Comparison of ENCODE assay signal across 24 cellular contexts in genomic region chr4:8391071-8391470, GRCh38. TPM values are rescaled to one million over a fixed set of nuclear protein-coding genes. Genes with fewer than 3 reads are reported as not detected.
A peak's percentile ranks its signal among the peaks of the same experiment; 100 is the strongest.
DNase-seq lines count a peak whose midpoint lies in the region; ATAC-seq and TF ChIP-seq lines count a peak whose summit lies in the region.
"Had no signal": no experiment of that assay in that cellular context is flagged by ENCODE, and none has a peak within 500 bp of the region (broad histone marks: within the 10 kb centered on the region; RNA-seq: fewer than 3 reads in every experiment).

No MANE protein-coding gene starts in this region.

- BruUV-seq in PC-9 (replicated peaks; lab: Mats Ljungman, UMichigan) = no TSS peak

- no peak overlapping the region for H3K27ac ChIP-seq in PC-9
- peak overlapping the region in 3 of 4 donors; percentile 77 to 85 (median 82) for H3K27ac ChIP-seq in gastroesophageal sphincter
- no peak overlapping the region for H3K27ac ChIP-seq in spleen
- no peak overlapping the region for H3K27ac ChIP-seq in hepatocyte
- H3K27ac ChIP-seq: C4-2B, cardiac muscle cell, prostate gland, testis had no signal

- H3K4me2 ChIP-seq in PC-9 = 0 out of 2 replicates have a peak overlapping the region, but pooled peaks have one; percentile 36
- peak overlapping the region; percentile 38 for H3K4me2 ChIP-seq in skeletal muscle satellite cell (ENCODE audit: low read length)
- H3K4me2 ChIP-seq in hepatocyte = no peak overlapping the region

- TF ChIP-seq CTCF in GM12864 (IDR thresholded peaks at IDR 0.05; ENCODE audit: low read depth, low read length, missing control alignments) (no peak), PC-9 (conservative IDR thresholded peaks at IDR 0.05) (no peak), gastroesophageal sphincter (IDR thresholded peaks at IDR 0.05) (no peak), spleen (IDR thresholded peaks at IDR 0.05 in 8 of 11, conservative IDR thresholded peaks at IDR 0.05 in 3 of 11) (no peak), hepatocyte (IDR thresholded peaks at IDR 0.05; ENCODE audit: poor library complexity) (no peak)

- TF ChIP-seq EP300 in gastroesophageal sphincter (IDR thresholded peaks at IDR 0.05) = no peak

- H3K4me1 Mint-ChIP-seq in activated CD4-positive, alpha-beta memory T cell treated with anti-CD3 and anti-CD28 coated beads, Interleukin-2, amount 10 ng/mL, durations not matched to agents 7 days and 5 days = peaks cover 25% of the 10 kb centered on the region

- no peak overlapping the region for H3K27ac Mint-ChIP-seq in activated CD4-positive, alpha-beta memory T cell treated with anti-CD3 and anti-CD28 coated beads, Interleukin-2, amount 10 ng/mL, durations not matched to agents 7 days and 5 days
- H3K27ac Mint-ChIP-seq: activated CD8-positive, alpha-beta memory T cell treated with anti-CD3 and anti-CD28 coated beads, Interleukin-2, amount 10 ng/mL, durations not matched to agents 7 days and 5 days; activated naive CD4-positive, alpha-beta T cell treated with anti-CD3 and anti-CD28 coated beads for 36 hours; T-helper 1 cell treated with Interleukin-12 subunit alpha and Interleukin-12 subunit beta and Interleukin-4 antibody, amounts not matched to agents 30 μg/mL and 1 μg/mL, for 36 hours had no signal

- no peak overlapping the region for H3K9ac ChIP-seq in skeletal muscle satellite cell (ENCODE audit: low read depth, low read length)

- CTCF ChIA-PET in PC-9 (lab: Charles Lee) = no interaction called here
- CTCF ChIA-PET in activated CD4-positive, alpha-beta memory T cell treated with anti-CD3 and anti-CD28 coated beads, Interleukin-2, amount 10 ng/mL, durations not matched to agents 7 days and 5 days (lab: Charles Lee) = interaction anchor here (2.4 kb wide), 1 partner anchor 12 kb away, joined by 8 read pairs; no protein-coding TSS in a partner anchor

- H3K27me3 ChIP-seq in PC-9 (ENCODE audit: insufficient read depth, low read depth) (no peaks in the 10 kb centered on the region), gastroesophageal sphincter (no peaks in the 10 kb centered on the region), skeletal muscle satellite cell (ENCODE audit: control insufficient read depth, insufficient read depth, low read length) (no peaks in the 10 kb centered on the region), spleen (replicated peaks in 1 of 7) (no peaks in the 10 kb centered on the region), hepatocyte (no peaks in the 10 kb centered on the region)
- H3K27me3 ChIP-seq: cardiac muscle cell, testis had no signal

- peaks cover 12% of the 10 kb centered on the region; the same call in 1 of the 2 replicates for H3F3A ChIP-seq in PC-9 (ENCODE audit: insufficient read depth, low read depth)

- POLR2A ChIA-PET in PC-9 (lab: Charles Lee; ENCODE audit: unreplicated experiment) = no interaction called here
- POLR2A ChIA-PET in activated CD4-positive, alpha-beta memory T cell treated with anti-CD3 and anti-CD28 coated beads, Interleukin-2, amount 10 ng/mL, durations not matched to agents 7 days and 5 days (lab: Charles Lee) = no interaction called here

- no peak for ATAC-seq in gastroesophageal sphincter
- ATAC-seq: activated CD8-positive, alpha-beta memory T cell treated with anti-CD3 and anti-CD28 coated beads, Interleukin-2, amount 10 ng/mL, durations not matched to agents 7 days and 5 days had no signal

- 70 to 84% methylated on average over 7 of the region's 7 CpGs for whole genome bisulfite sequencing in gastroesophageal sphincter (ENCODE audit: low coverage in 1 of 2), 2 donors
- WGBS in spleen, 5 donors = 83 to 92% (median 88%) methylated on average over 7 of the region's 7 CpGs
- WGBS in hepatocyte (ENCODE audit: low lambda C conversion rate, missing lambda C conversion rate) = 90% methylated on average over 7 of the region's 7 CpGs

- H3K4me3 ChIP-seq in GM12864 (ENCODE audit: low read depth, low read length) (no peak overlapping the region), PC-9 (no peak overlapping the region), gastroesophageal sphincter (no peak overlapping the region), skeletal muscle satellite cell (ENCODE audit: low read length) (no peak overlapping the region), spleen (no peak overlapping the region), hepatocyte (no peak overlapping the region)
- H3K4me3 ChIP-seq: cardiac muscle cell, mucosa of descending colon, prostate gland, smooth muscle cell, testis had no signal

- peaks cover 46% of the 10 kb centered on the region for H3K4me1 ChIP-seq in PC-9 (replicated peaks; ENCODE audit: insufficient read depth)
- peaks cover 0 to 56% (median 35%) of the 10 kb centered on the region in 3 donors for H3K4me1 ChIP-seq in gastroesophageal sphincter
- peaks cover 46% of the 10 kb centered on the region for H3K4me1 ChIP-seq in skeletal muscle satellite cell (ENCODE audit: control insufficient read depth, insufficient read depth, low read length)
- H3K4me1 ChIP-seq in spleen = peaks cover 0 to 7% (median 0%) of the 10 kb centered on the region in 6 donors
- peaks cover 8% of the 10 kb centered on the region for H3K4me1 ChIP-seq in hepatocyte (ENCODE audit: insufficient read depth)

- intact Hi-C loops in PC-9 (cut with micrococcal nuclease; ENCODE audit: unreplicated experiment) (no loop called here), spleen (cut with DNase I; ENCODE audit: low total_unique reads) (no loop called here)

- DNase-seq in GM12864 (ENCODE audit: low read depth) (peak; percentile 21), PC-9 (no peak), spleen (no peak), hepatocyte (ENCODE audit: low spot score) (no peak)
- no peak for DNase-seq in activated CD4-positive, CD25-positive, alpha-beta regulatory T cell treated with anti-CD3 and anti-CD28 coated beads, Interleukin-2, amount 50 U/mL, for 72 hours
- DNase-seq in activated CD4-positive, alpha-beta memory T cell treated with anti-CD3 and anti-CD28 coated beads, Interleukin-2, amount 10 ng/mL, durations not matched to agents 7 days and 5 days = no peak
- DNase-seq: ACHN; activated CD4-positive, alpha-beta T cell treated with anti-CD3 and anti-CD28 coated beads for 48 hours; activated CD8-positive, alpha-beta memory T cell treated with anti-CD3 and anti-CD28 coated beads, Interleukin-2, amount 10 ng/mL, durations not matched to agents 7 days and 5 days; activated naive CD4-positive, alpha-beta T cell treated with anti-CD3 and anti-CD28 coated beads for 36 hours; activated T-cell treated with anti-CD3 and anti-CD28 coated beads, Interleukin-2, amount 50 U/mL, for 72 hours; HCEC 1CT; islet precursor cell; mucosa of descending colon; NCI-H2081; NCI-H226; testis had no signal

- H4K20me1 ChIP-seq in PC-9 (ENCODE audit: insufficient read depth) (no peaks in the 10 kb centered on the region), hepatocyte (ENCODE audit: insufficient read depth, poor library complexity, severe bottlenecking) (no peaks in the 10 kb centered on the region)

- H3K27me3 Mint-ChIP-seq in activated CD4-positive, alpha-beta memory T cell treated with anti-CD3 and anti-CD28 coated beads, Interleukin-2, amount 10 ng/mL, durations not matched to agents 7 days and 5 days = no peaks in the 10 kb centered on the region
- H3K27me3 Mint-ChIP-seq: activated CD8-positive, alpha-beta memory T cell treated with anti-CD3 and anti-CD28 coated beads, Interleukin-2, amount 10 ng/mL, durations not matched to agents 7 days and 5 days had no signal

- no peak for TF ChIP-seq POLR2A in gastroesophageal sphincter (IDR thresholded peaks at IDR 0.05)
- no peak for TF ChIP-seq POLR2A in spleen (IDR thresholded peaks at IDR 0.05)

- H3K79me2 ChIP-seq in PC-9 (ENCODE audit: low read depth) (no peaks in the 10 kb centered on the region), hepatocyte (no peaks in the 10 kb centered on the region)

- H3K9me3 Mint-ChIP-seq in activated CD4-positive, alpha-beta memory T cell treated with anti-CD3 and anti-CD28 coated beads, Interleukin-2, amount 10 ng/mL, durations not matched to agents 7 days and 5 days = no peaks in the 10 kb centered on the region
- H3K9me3 Mint-ChIP-seq: activated naive CD4-positive, alpha-beta T cell treated with anti-CD3 and anti-CD28 coated beads for 36 hours; activated T-cell treated with anti-CD3 and anti-CD28 coated beads, Interleukin-2, amount 50 U/mL, for 72 hours; T-helper 1 cell treated with Interleukin-12 subunit alpha and Interleukin-12 subunit beta and Interleukin-4 antibody, amounts not matched to agents 30 μg/mL and 1 μg/mL, for 36 hours had no signal

- H3K9me2 ChIP-seq in PC-9 (ENCODE audit: insufficient read depth) (no peaks in the 10 kb centered on the region), hepatocyte (replicated peaks; ENCODE audit: insufficient read depth) (no peaks in the 10 kb centered on the region)

- no peaks in the 10 kb centered on the region for H3K36me3 Mint-ChIP-seq in activated CD4-positive, alpha-beta memory T cell treated with anti-CD3 and anti-CD28 coated beads, Interleukin-2, amount 10 ng/mL, durations not matched to agents 7 days and 5 days (ENCODE audit: low read depth)

- H3K36me3 ChIP-seq in PC-9 (ENCODE audit: low read depth) = no peaks in the 10 kb centered on the region
- H3K36me3 ChIP-seq in gastroesophageal sphincter = peaks cover 0 to 58% of the 10 kb centered on the region in 2 donors
- H3K36me3 ChIP-seq in skeletal muscle satellite cell (ENCODE audit: insufficient read depth, low read length) = peaks cover 26% of the 10 kb centered on the region
- peaks cover 0 to 99% (median 53%) of the 10 kb centered on the region in 6 donors for H3K36me3 ChIP-seq in spleen
- no peaks in the 10 kb centered on the region for H3K36me3 ChIP-seq in hepatocyte (replicated peaks; ENCODE audit: insufficient read depth, low read depth)

- no peak overlapping the region for H2AFZ ChIP-seq in PC-9
- no peak overlapping the region for H2AFZ ChIP-seq in hepatocyte

- H3K9me3 ChIP-seq in PC-9 (ENCODE audit: insufficient read depth, low read depth) (no peaks in the 10 kb centered on the region), gastroesophageal sphincter (no peaks in the 10 kb centered on the region), skeletal muscle satellite cell (replicated peaks; ENCODE audit: low read length) (no peaks in the 10 kb centered on the region), spleen (no peaks in the 10 kb centered on the region), hepatocyte (ENCODE audit: low read depth) (no peaks in the 10 kb centered on the region)
- H3K9me3 ChIP-seq: mucosa of descending colon, prostate gland, testis had no signal

- H3K4me3 Mint-ChIP-seq in activated CD4-positive, alpha-beta memory T cell treated with anti-CD3 and anti-CD28 coated beads, Interleukin-2, amount 10 ng/mL, durations not matched to agents 7 days and 5 days = no peak overlapping the region
- H3K4me3 Mint-ChIP-seq: activated CD8-positive, alpha-beta memory T cell treated with anti-CD3 and anti-CD28 coated beads, Interleukin-2, amount 10 ng/mL, durations not matched to agents 7 days and 5 days; activated naive CD4-positive, alpha-beta T cell treated with anti-CD3 and anti-CD28 coated beads for 36 hours; T-helper 1 cell treated with Interleukin-12 subunit alpha and Interleukin-12 subunit beta and Interleukin-4 antibody, amounts not matched to agents 30 μg/mL and 1 μg/mL, for 36 hours had no signal

RNA-seq across cellular contexts. Expression of gene ACOX3, which starts 49.5 kb away (rescaled TPM):
- total RNA-seq in PC-9 (2021) = 21.0 and 26.1 TPM in 2 replicates
- total RNA-seq in gastroesophageal sphincter = 10 to 100 TPM; 21.5 to 79.5 (median 37.1) TPM
- total RNA-seq in skeletal muscle satellite cell (2012; rRNA removed) = 23.6 and 27.5 TPM in 2 replicates
- 10 to 100 TPM; 16.1 to 26.5 (median 21.7) TPM for total RNA-seq in spleen
- 10 to 100 TPM; 11.3 to 16.1 (median 15.0) TPM for polyA plus RNA-seq in spleen
- total RNA-seq in hepatocyte = 21.0 and 22.5 TPM in 2 replicates
- polyA plus RNA-seq in hepatocyte = 13.9 and 17.6 TPM in 2 replicates
- total RNA-seq in activated CD4-positive, alpha-beta memory T cell treated with anti-CD3 and anti-CD28 coated beads, Interleukin-2, amount 10 ng/mL, durations not matched to agents 7 days and 5 days = 10 to 100 TPM; 16.8 to 17.7 TPM

RNA-seq across cellular contexts. Expression of gene TRMT44, which starts 49.5 kb away (rescaled TPM):
- 17.4 and 17.9 TPM in 2 replicates for total RNA-seq in PC-9 (2021)
- 10 to 100 TPM; 12.0 to 27.9 (median 20.9) TPM for total RNA-seq in gastroesophageal sphincter
- 15.3 and 24.3 TPM in 2 replicates for total RNA-seq in skeletal muscle satellite cell (2012; rRNA removed)
- total RNA-seq in spleen = 10 to 100 TPM; 18.9 to 28.3 (median 25.2) TPM
- 1 to 10 TPM; 5.7 to 8.0 (median 5.9) TPM for polyA plus RNA-seq in spleen
- 13.2 and 20.1 TPM in 2 replicates for total RNA-seq in hepatocyte
- polyA plus RNA-seq in hepatocyte = 8.2 and 13.2 TPM in 2 replicates
- 10 to 100 TPM; 15.7 to 17.8 TPM for total RNA-seq in activated CD4-positive, alpha-beta memory T cell treated with anti-CD3 and anti-CD28 coated beads, Interleukin-2, amount 10 ng/mL, durations not matched to agents 7 days and 5 days

Comparison
In these comparisons a context has a peak if more than half of its experiments do, and no peak if none do; other contexts are left out.
1. H3K27ac ChIP-seq: peak in gastroesophageal sphincter (3 of 4); none in PC-9 (single experiment), spleen (0 of 8) and hepatocyte (single experiment).